Comparison of ENCODE assay signal across 8 cellular contexts in genomic region chr10:6144609-6145413, GRCh38. TPM values are rescaled to one million over a fixed set of nuclear protein-coding genes. Genes with fewer than 3 reads are reported as not detected.
DNase-seq lines count a peak whose midpoint lies in the region; ATAC-seq and TF ChIP-seq lines count a peak whose summit lies in the region.

No MANE protein-coding gene starts in this region.

- H3K9me3 ChIP-seq in CD8-positive, alpha-beta T cell (ENCODE audit: low read length), result no peaks in the 10 kb centered on the region
- no peaks in the 10 kb centered on the region for H3K9me3 ChIP-seq in neural progenitor cell (ENCODE audit: low read depth)
- H3K9me3 ChIP-seq in stomach smooth muscle (ENCODE audit: control insufficient read depth in 2 of 2, low read length in 2 of 2), result no peaks in the 10 kb centered on the region

- H3K36me3 ChIP-seq in CD8-positive, alpha-beta T cell (ENCODE audit: insufficient read depth, low read length), result no peaks in the 10 kb centered on the region
- no peaks in the 10 kb centered on the region for H3K36me3 ChIP-seq in neural progenitor cell
- H3K36me3 ChIP-seq in stomach smooth muscle (ENCODE audit: control insufficient read depth in 2 of 2, insufficient read depth in 2 of 2, low read length in 2 of 2), result no peaks in the 10 kb centered on the region

- H3K4me1 Mint-ChIP-seq in CD8-positive, alpha-beta T cell (ENCODE audit: low read depth), result peaks cover 58% of the 10 kb centered on the region
- peaks cover 47% of the 10 kb centered on the region for H3K4me1 Mint-ChIP-seq in neural progenitor cell

- H3K9ac ChIP-seq in neural progenitor cell (no peak overlapping the region), stomach smooth muscle (ENCODE audit: low read length in 2 of 2) (peak overlapping the region; percentile 82 to 88)

- intact Hi-C loops in CD8-positive, alpha-beta T cell (cut with DNase I, micrococcal nuclease), result loop anchor here (1.0 kb wide), 2 partner anchors 18 to 56 kb away; no protein-coding TSS in a partner anchor

- peak; percentile 90 for ATAC-seq in CD8-positive, alpha-beta T cell
- ATAC-seq in GM19452 (IDR thresholded peaks at IDR 0.05; ENCODE audit: unreplicated experiment) (peak; percentile 71), HG03571 (IDR thresholded peaks at IDR 0.05; ENCODE audit: unreplicated experiment) (peak; percentile 68)

- peaks cover 29% of the 10 kb centered on the region for H3F3A ChIP-seq in neural progenitor cell (ENCODE audit: low read depth)

- H2AFZ ChIP-seq in neural progenitor cell (replicated peaks), result peak overlapping the region; percentile 92

- peak overlapping the region; percentile 89 for H3K4me3 ChIP-seq in CD8-positive, alpha-beta T cell (ENCODE audit: low read depth, low read length)
- peak overlapping the region; percentile 57 to 81 for H3K4me3 ChIP-seq in foreskin fibroblast (ENCODE audit: low read depth in 1 of 2, low read length in 2 of 2)
- peak overlapping the region; percentile 56 for H3K4me3 ChIP-seq in neural progenitor cell
- H3K4me3 ChIP-seq in stomach smooth muscle (ENCODE audit: low read length in 2 of 2), result peak overlapping the region; percentile 61 to 82

- H3K4me2 ChIP-seq in neural progenitor cell, result peak overlapping the region; percentile 86

- H3K27me3 Mint-ChIP-seq in CD8-positive, alpha-beta T cell (ENCODE audit: low read depth), result peaks cover 4% of the 10 kb centered on the region
- H3K27me3 Mint-ChIP-seq in neural progenitor cell (ENCODE audit: insufficient read depth, low read depth), result peaks cover 16% of the 10 kb centered on the region

- peaks cover 1% of the 10 kb centered on the region for H3K36me3 Mint-ChIP-seq in CD8-positive, alpha-beta T cell
- H3K36me3 Mint-ChIP-seq in neural progenitor cell, result peaks cover 7% of the 10 kb centered on the region

- TF ChIP-seq CTCF in CD8-positive, alpha-beta T cell (IDR thresholded peaks at IDR 0.05), result no peak
- TF ChIP-seq CTCF in foreskin fibroblast (IDR thresholded peaks at IDR 0.05; ENCODE audit: low read depth, low read length) (no peak), neural progenitor cell (IDR thresholded peaks at IDR 0.05) (no peak)

- CTCF ChIA-PET in CD8-positive, alpha-beta T cell (lab: Charles Lee), result interaction anchor here (0.9 to 1.3 kb wide), 8 partner anchors 9 to 262 kb away, joined by 3 to 6 read pairs (median 3); partner anchors contain the start of gene PFKFB3

- POLR2A ChIA-PET in CD8-positive, alpha-beta T cell (lab: Charles Lee), result interaction anchor here (0.7 to 1.6 kb wide), 4 partner anchors 18 to 265 kb away, joined by 3 to 8 read pairs (median 5); partner anchors contain the start of gene PFKFB3

- peak overlapping the region; percentile 83 for H3K27ac Mint-ChIP-seq in CD8-positive, alpha-beta T cell
- H3K27ac Mint-ChIP-seq in neural progenitor cell, result peak overlapping the region; percentile 60

- H3K4me3 Mint-ChIP-seq in CD8-positive, alpha-beta T cell, result peak overlapping the region; percentile 84
- H3K4me3 Mint-ChIP-seq in neural progenitor cell, result peak overlapping the region; percentile 87

- no peaks in the 10 kb centered on the region for H3K27me3 ChIP-seq in CD8-positive, alpha-beta T cell (ENCODE audit: insufficient read depth, low read length)
- peaks cover 34% of the 10 kb centered on the region for H3K27me3 ChIP-seq in neural progenitor cell
- peaks cover 0 to 2% of the 10 kb centered on the region in 2 donors for H3K27me3 ChIP-seq in stomach smooth muscle (ENCODE audit: control insufficient read depth in 1 of 2, insufficient read depth in 2 of 2, low read length in 2 of 2)

- peak; percentile 73 to 92 (median 87) for DNase-seq in CD8-positive, alpha-beta T cell
- DNase-seq in activated gamma-delta T cell (lab: John Stamatoyannopoulos, UW) (peak; percentile 91), foreskin fibroblast (peak; percentile 85 to 96), neural progenitor cell (ENCODE audit: low spot score) (peak; percentile 83)

- peaks cover 12% of the 10 kb centered on the region for H3K79me2 ChIP-seq in neural progenitor cell (ENCODE audit: low read depth)

- H4K20me1 ChIP-seq in neural progenitor cell (ENCODE audit: low read depth), result peaks cover 26% of the 10 kb centered on the region

- peaks cover 54% of the 10 kb centered on the region for H3K4me1 ChIP-seq in CD8-positive, alpha-beta T cell (ENCODE audit: insufficient read depth, low read length)
- peaks cover 46% of the 10 kb centered on the region for H3K4me1 ChIP-seq in neural progenitor cell
- H3K4me1 ChIP-seq in stomach smooth muscle (ENCODE audit: control insufficient read depth, insufficient read depth, low read length), result peaks cover 20% of the 10 kb centered on the region

- H3K27ac ChIP-seq in CD8-positive, alpha-beta T cell (ENCODE audit: low read depth, low read length), result peak overlapping the region; percentile 71
- H3K27ac ChIP-seq in neural progenitor cell (no peak overlapping the region), stomach smooth muscle (ENCODE audit: low read length) (peak overlapping the region; percentile 71)

- H3K9me3 Mint-ChIP-seq in CD8-positive, alpha-beta T cell, result no peaks in the 10 kb centered on the region
- H3K9me3 Mint-ChIP-seq in neural progenitor cell, result no peaks in the 10 kb centered on the region

- peak; percentile 64 for TF ChIP-seq POLR2A in Raji (IDR thresholded peaks at IDR 0.05; ENCODE audit: insufficient read depth, low read depth, low read length)

RNA-seq across cellular contexts. Expression of gene RBM17, which starts 56.0 kb away (rescaled TPM):
- 100 to 1,000 TPM; 151 to 160 TPM for total RNA-seq in CD8-positive, alpha-beta T cell
- total RNA-seq in neural progenitor cell (ENCODE audit: low replicate concordance), result 67.2 and 73.6 TPM in 2 replicates

RNA-seq across cellular contexts. Expression of gene PFKFB3, which starts 57.9 kb away (rescaled TPM):
- 100 to 1,000 TPM; 221 to 233 TPM for total RNA-seq in CD8-positive, alpha-beta T cell
- 28.8 and 52.2 TPM in 2 replicates for total RNA-seq in neural progenitor cell (ENCODE audit: low replicate concordance)
